Comparison of ENCODE assay signal across 9 cellular contexts in the genomic region with DNA sequence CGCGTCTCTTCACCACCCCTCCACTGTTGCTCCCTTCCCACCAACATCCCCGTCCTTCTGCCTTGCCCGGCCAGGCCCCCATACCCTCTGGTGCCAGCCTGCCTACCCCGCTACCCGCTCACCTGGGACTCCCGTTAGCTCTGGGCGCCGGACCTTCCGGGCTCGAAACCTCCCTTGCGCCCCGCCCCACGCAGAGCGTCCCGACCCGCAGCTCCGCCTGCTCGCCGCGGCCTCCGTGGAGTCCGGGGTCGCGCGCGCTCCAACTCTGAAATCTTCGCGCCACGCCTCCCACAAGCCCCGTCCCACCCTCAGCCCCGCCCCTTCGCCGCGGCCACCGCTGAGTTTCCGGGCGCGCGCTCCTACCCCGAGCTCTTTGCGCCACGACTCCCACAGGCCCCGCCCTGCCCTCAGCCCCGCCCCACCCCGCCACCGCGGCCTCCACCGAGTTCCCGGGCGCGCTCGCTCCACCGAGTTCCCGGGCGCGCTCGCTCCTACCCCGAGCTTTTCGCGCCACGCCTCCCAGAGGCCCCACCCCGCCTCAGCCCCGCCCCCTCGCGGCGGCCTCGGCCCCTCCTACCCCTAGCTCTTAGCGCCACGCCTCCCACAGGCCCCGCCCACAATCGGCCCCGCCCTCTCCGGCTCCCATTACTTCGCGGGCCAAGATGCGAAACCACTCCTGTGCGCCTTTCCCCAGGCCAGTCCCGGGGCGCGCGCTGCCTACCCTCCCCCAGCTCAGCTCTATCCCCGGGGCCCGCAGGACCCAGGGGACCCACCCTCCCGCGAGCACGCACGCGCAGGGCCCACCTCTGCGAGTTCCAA. TPM values are rescaled to one million over a fixed set of nuclear protein-coding genes. Genes with fewer than 3 reads are reported as not detected.
DNase-seq lines count a peak whose midpoint lies in the region; ATAC-seq, FAIRE-seq and TF ChIP-seq lines count a peak whose summit lies in the region.
"Had no signal": no experiment of that assay in that cellular context is flagged by ENCODE, and none has a peak within 500 bp of the region (broad histone marks: within the 10 kb centered on the region; RNA-seq: fewer than 3 reads in every experiment).

A gene (minus strand): TSS at position 267 of the 819 bp plus-strand sequence. CDS start 5,617 bp downstream, outside the sequence.

- no peaks in the 10 kb centered on the region for H3K27me3 ChIP-seq in keratinocyte (ENCODE audit: control insufficient read depth, extremely low read depth, insufficient read depth, low read length)

- H3K27me3 Mint-ChIP-seq in central memory CD8-positive, alpha-beta T cell = no peaks in the 10 kb centered on the region

- H3K9me1 ChIP-seq in keratinocyte (ENCODE audit: control insufficient read depth, extremely low read depth, insufficient read depth, low read length) = no peaks in the 10 kb centered on the region

- peak within 1 kb of the TSS; percentile 93 for H2AFZ ChIP-seq in keratinocyte (ENCODE audit: control insufficient read depth, low read length)

- dilution Hi-C loops in keratinocyte (cut with MboI; ENCODE audit: extremely low pct_ligation_motif_present, low sequenced_read_pairs) = no loop called here

- TF ChIP-seq CTCF in AG10803 (conservative IDR thresholded peaks at IDR 0.05; ENCODE audit: low read length) (no peak), keratinocyte (optimal IDR thresholded peaks at IDR 0.05 in 1 of 3, IDR thresholded peaks at IDR 0.05 in 1 of 3, conservative IDR thresholded peaks at IDR 0.05 in 1 of 3; ENCODE audit: extremely low read depth in 1 of 3, insufficient read depth in 2 of 3, low read length in 3 of 3) (no peak)

- peaks cover 40% of the 10 kb centered on the region for H3K4me1 Mint-ChIP-seq in central memory CD8-positive, alpha-beta T cell

- H3K27ac Mint-ChIP-seq in central memory CD8-positive, alpha-beta T cell (ENCODE audit: low read depth) = peak within 1 kb of the TSS; percentile 88

- H3K36me3 ChIP-seq in keratinocyte (ENCODE audit: control insufficient read depth in 2 of 2, extremely low read depth in 1 of 2, insufficient read depth in 2 of 2, low read length in 2 of 2) = peaks cover 3 to 16% of the 10 kb centered on the region in 2 experiments

- peaks cover 56% of the 10 kb centered on the region for H3K79me2 ChIP-seq in keratinocyte (ENCODE audit: control insufficient read depth, insufficient read depth, low read length)

- peak within 1 kb of the TSS; percentile 98 for H3K4me2 ChIP-seq in keratinocyte (ENCODE audit: control insufficient read depth, extremely low read depth, insufficient read depth, low read depth, low read length)

- peaks cover 29% of the 10 kb centered on the region for H3K4me1 ChIP-seq in keratinocyte (ENCODE audit: control insufficient read depth, extremely low read depth, insufficient read depth, low read length)

- FAIRE-seq in keratinocyte (lab: Jason Lieb, UNC) = no peak
- FAIRE-seq: TTC549 had no signal

- no peaks in the 10 kb centered on the region for H3K9me3 Mint-ChIP-seq in central memory CD8-positive, alpha-beta T cell

- peak within 1 kb of the TSS; percentile 87 for H3K4me3 Mint-ChIP-seq in central memory CD8-positive, alpha-beta T cell

- peaks cover 9% of the 10 kb centered on the region for H3K36me3 Mint-ChIP-seq in central memory CD8-positive, alpha-beta T cell (ENCODE audit: insufficient read depth)

- H3K4me3 ChIP-seq in AG10803 (ENCODE audit: low read length) (peak within 1 kb of the TSS; percentile 93), keratinocyte (ENCODE audit: control insufficient read depth in 2 of 3, extremely low read depth in 1 of 3, insufficient read depth in 2 of 3, low read depth in 1 of 3, low read length in 3 of 3) (peak within 1 kb of the TSS; percentile 79 to 90 (median 84))

- peak within 1 kb of the TSS; percentile 85 for H3K9ac ChIP-seq in keratinocyte (ENCODE audit: control insufficient read depth, extremely low read depth, insufficient read depth, low read length)

- no peaks in the 10 kb centered on the region for H4K20me1 ChIP-seq in keratinocyte (ENCODE audit: control insufficient read depth, extremely low read depth, insufficient read depth, low read length)

- peak; percentile 96 for DNase-seq in AG10803 (ENCODE audit: low read depth)
- peak; percentile 93 for DNase-seq in NCI-H345 treated with DMSO at 0.1 percent for 48 hours (lab: John Stamatoyannopoulos, UW; ENCODE audit: unreplicated experiment)
- peak; percentile 98 to 100 for DNase-seq in central memory CD8-positive, alpha-beta T cell (ENCODE audit: low spot score in 2 of 2)
- DNase-seq in keratinocyte (ENCODE audit: low read depth, low spot score) = peak; percentile 54
- DNase-seq in stimulated activated CD4-positive, alpha-beta T cell treated with anti-CD3 and anti-CD28 coated beads, Interleukin-12 subunit alpha, Interleukin-12 subunit beta, amount 100 ng/mL, for 48 hours (ENCODE audit: low read depth in 2 of 3, low spot score in 1 of 3) = peak; percentile 97 to 100 (median 97)

- H3K27ac ChIP-seq in keratinocyte (ENCODE audit: control insufficient read depth, insufficient read depth, low read length) = peak within 1 kb of the TSS; percentile 73

- no peaks in the 10 kb centered on the region for H3K9me3 ChIP-seq in keratinocyte (ENCODE audit: control insufficient read depth, low read depth, low read length)

- ATAC-seq in GM19035 (IDR thresholded peaks at IDR 0.05; ENCODE audit: unreplicated experiment) (peak; percentile 74), HG03342 (IDR thresholded peaks at IDR 0.05; ENCODE audit: unreplicated experiment) (peak; percentile 62)
- peak; percentile 76 to 83 for ATAC-seq in activated CD4-positive, CD25-positive, alpha-beta regulatory T cell treated with anti-CD3 and anti-CD28 coated beads, Interleukin-2, amount 50 U/mL, for 24 hours
- peak; percentile 82 for ATAC-seq in central memory CD8-positive, alpha-beta T cell (replicated peaks; ENCODE audit: extremely low read depth, poor library complexity, severe bottlenecking)

RNA-seq across cellular contexts. Expression of the gene that starts here (rescaled TPM):
- 24.5 to 64.3 TPM (median 26.4 TPM) in 3 replicates for polyA plus RNA-seq in keratinocyte
- polyA plus RNA-seq in keratinocyte (2011; ENCODE audit: low read depth) = 14.1 TPM
- polyA plus RNA-seq in keratinocyte (2011; cell fraction: cytosol; rRNA removed) = 25.8 and 48.8 TPM in 2 replicates
- polyA plus RNA-seq in keratinocyte (2011; cell fraction: nucleus; rRNA removed) = 21.3 and 31.3 TPM in 2 replicates
- polyA plus RNA-seq in keratinocyte (2012; ENCODE audit: low replicate concordance) = 17.1 and 40.5 TPM in 2 replicates
- 0.62 to 9.0 TPM (median 2.6 TPM) in 3 replicates for polyA minus RNA-seq in keratinocyte
- 10.4 TPM for polyA minus RNA-seq in keratinocyte (2011; cell fraction: cytosol; rRNA and poly(A)+ RNA removed)
- 4.5 and 9.5 TPM in 2 replicates for polyA minus RNA-seq in keratinocyte (2011; cell fraction: nucleus; rRNA and poly(A)+ RNA removed)

Comparison
In these comparisons a context has a peak if more than half of its experiments do, and no peak if none do; other contexts are left out.
1. Peak in every context shown above with its lines: DNase-seq, ATAC-seq, H3K4me3 ChIP-seq and H3K27ac ChIP-seq.